Comparison of ENCODE assay signal across 19 cellular contexts in the genomic region with DNA sequence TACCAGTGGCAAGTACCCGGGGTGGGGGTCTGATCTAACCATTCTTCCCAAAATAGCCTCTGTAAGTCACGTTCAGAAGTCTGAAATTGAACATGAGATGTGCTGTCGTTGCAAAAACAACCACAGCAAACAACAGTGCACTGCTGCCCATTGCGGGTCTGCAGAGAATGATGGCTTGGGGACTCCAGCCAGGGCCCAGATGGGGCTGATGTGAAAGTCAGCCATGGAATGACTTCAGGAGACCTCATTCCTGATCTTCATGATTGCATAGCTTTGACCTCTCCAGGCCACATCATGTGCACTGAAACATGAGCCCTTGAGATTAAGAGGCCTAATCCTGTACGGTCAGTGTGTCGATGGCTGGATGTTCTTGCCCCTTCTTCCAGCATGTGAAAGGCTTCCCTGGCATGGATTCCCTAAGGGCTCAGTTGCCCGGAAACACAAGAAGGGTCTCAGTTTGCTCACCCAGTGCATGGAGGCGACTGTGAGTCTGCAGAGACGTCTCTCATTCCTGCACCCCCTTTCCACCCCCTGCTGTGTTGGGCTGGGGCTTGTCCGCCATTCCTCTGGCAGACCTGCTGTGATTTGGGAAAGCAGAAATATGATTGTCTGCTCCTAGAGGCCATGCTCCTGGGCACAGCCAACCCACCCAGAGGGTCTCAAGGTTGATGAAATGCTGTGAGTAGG.
DNase-seq lines count a peak whose midpoint lies in the region; ATAC-seq and TF ChIP-seq lines count a peak whose summit lies in the region.
"Had no signal": no experiment of that assay in that cellular context is flagged by ENCODE, and none has a peak within 500 bp of the region (broad histone marks: within the 10 kb centered on the region; RNA-seq: fewer than 3 reads in every experiment).

No MANE protein-coding gene starts in this region.

- H3K27ac ChIP-seq in WERI-Rb-1: no peak overlapping the region
- H3K27ac ChIP-seq in psoas muscle: peak overlapping the region; percentile 69
- peak overlapping the region in 2 of 3 donors; percentile 28 to 82 for H3K27ac ChIP-seq in thyroid gland
- H3K27ac ChIP-seq in heart right ventricle: no peak overlapping the region
- H3K27ac ChIP-seq: PC-9, RWPE1 had no signal

- H3K4me3 ChIP-seq in WERI-Rb-1 (ENCODE audit: low read depth, low read length): no peak overlapping the region
- no peak overlapping the region for H3K4me3 ChIP-seq in psoas muscle
- no peak overlapping the region for H3K4me3 ChIP-seq in thyroid gland (replicated peaks in 1 of 3)
- H3K4me3 ChIP-seq in heart right ventricle: no peak overlapping the region
- H3K4me3 ChIP-seq: HAP-1, MG63, PC-9 had no signal

- H3K4me3 Mint-ChIP-seq in activated T-cell treated with anti-CD3 and anti-CD28 coated beads, Interleukin-2, amount 50 U/mL, for 72 hours: no peak overlapping the region

- no peaks in the 10 kb centered on the region for H3K9me3 Mint-ChIP-seq in activated T-cell treated with anti-CD3 and anti-CD28 coated beads, Interleukin-2, amount 50 U/mL, for 72 hours

- H3K4me1 ChIP-seq in psoas muscle: peaks cover 24% of the 10 kb centered on the region
- H3K4me1 ChIP-seq in thyroid gland: peaks cover 11 to 36% of the 10 kb centered on the region in 2 donors
- no peaks in the 10 kb centered on the region for H3K4me1 ChIP-seq in heart right ventricle
- H3K4me1 ChIP-seq: HAP-1 had no signal

- WGBS in psoas muscle, 3 donors: 24 to 42% (median 30%) methylated on average over 10 of the region's 10 CpGs
- WGBS in thyroid gland, 2 donors: 56 to 75% methylated on average over 6 to 10 of the region's 10 CpGs
- WGBS in heart right ventricle, 2 donors: 81 to 84% methylated on average over 10 of the region's 10 CpGs

- DNase-seq in WERI-Rb-1 (peak; percentile 51), iris pigment epithelial cell (ENCODE audit: low read depth) (peak; percentile 74), psoas muscle (peak in 1 of 2 donors; percentile 63), thyroid gland (peak; percentile 50 to 56), omental fat pad (ENCODE audit: low spot score) (no peak), heart right ventricle (no peak), NCI-H2227 treated with DMSO at 0.1 percent for 48 hours (lab: John Stamatoyannopoulos, UW) (no peak)
- no peak for DNase-seq in activated T-cell treated with anti-CD3 and anti-CD28 coated beads, Interleukin-2, amount 50 U/mL, for 72 hours
- DNase-seq: DND-41, MG63, NCI-H1048, NCI-H1436 treated with DMSO at 0.1 percent for 48 hours, NCI-H2029, NCI-H526, PC-9, SIG-M5 had no signal

- TF ChIP-seq CTCF in WERI-Rb-1 (IDR thresholded peaks at IDR 0.05; ENCODE audit: low read depth, low read length) (no peak), psoas muscle (IDR thresholded peaks at IDR 0.05) (no peak), thyroid gland (IDR thresholded peaks at IDR 0.05) (no peak), omental fat pad (IDR thresholded peaks at IDR 0.05) (no peak), heart right ventricle (IDR thresholded peaks at IDR 0.05) (no peak)

- no peaks in the 10 kb centered on the region for H3K36me3 Mint-ChIP-seq in activated T-cell treated with anti-CD3 and anti-CD28 coated beads, Interleukin-2, amount 50 U/mL, for 72 hours (ENCODE audit: insufficient read depth in 2 of 2)
- H3K36me3 Mint-ChIP-seq: CD14-positive monocyte had no signal

- H3K9me3 ChIP-seq in WERI-Rb-1 (ENCODE audit: severe bottlenecking): no peaks in the 10 kb centered on the region
- no peaks in the 10 kb centered on the region for H3K9me3 ChIP-seq in psoas muscle
- H3K9me3 ChIP-seq in thyroid gland: no peaks in the 10 kb centered on the region
- H3K9me3 ChIP-seq in heart right ventricle: no peaks in the 10 kb centered on the region
- H3K9me3 ChIP-seq: HAP-1, MG63 had no signal

- no peaks in the 10 kb centered on the region for H3K27me3 Mint-ChIP-seq in activated T-cell treated with anti-CD3 and anti-CD28 coated beads, Interleukin-2, amount 50 U/mL, for 72 hours (ENCODE audit: low read depth)

- intact Hi-C loops in psoas muscle (cut with DNase I) (loop anchor here in 1 of 2 donors (5.0 kb wide), 1 partner anchor 40 kb away; no protein-coding TSS in a partner anchor), thyroid gland (cut with DNase I) (no loop called here), heart right ventricle (cut with DNase I) (no loop called here)

- H3K36me3 ChIP-seq in WERI-Rb-1 (no peaks in the 10 kb centered on the region), psoas muscle (ENCODE audit: insufficient read depth in 1 of 2, low read depth in 1 of 2) (no peaks in the 10 kb centered on the region), thyroid gland (no peaks in the 10 kb centered on the region), heart right ventricle (no peaks in the 10 kb centered on the region)
- H3K36me3 ChIP-seq: HAP-1, MG63 had no signal

- H3K4me1 Mint-ChIP-seq in activated T-cell treated with anti-CD3 and anti-CD28 coated beads, Interleukin-2, amount 50 U/mL, for 72 hours (ENCODE audit: low read depth): no peaks in the 10 kb centered on the region
- H3K4me1 Mint-ChIP-seq: CD14-positive monocyte had no signal

- ATAC-seq in psoas muscle (peak; percentile 76 to 87 (median 80)), omental fat pad (ENCODE audit: low FRiP score) (no peak), heart right ventricle (no peak)
- no peak for ATAC-seq in activated T-cell treated with anti-CD3 and anti-CD28 coated beads, Interleukin-2, amount 50 U/mL, for 72 hours (replicated peaks in 1 of 2)

- no peaks in the 10 kb centered on the region for H3K27me3 ChIP-seq in WERI-Rb-1 (ENCODE audit: insufficient read depth, low read depth, severe bottlenecking)
- H3K27me3 ChIP-seq in psoas muscle (ENCODE audit: insufficient read depth in 3 of 3, low read length in 2 of 3): no peaks in the 10 kb centered on the region
- H3K27me3 ChIP-seq in thyroid gland: no peaks in the 10 kb centered on the region
- no peaks in the 10 kb centered on the region for H3K27me3 ChIP-seq in heart right ventricle
- H3K27me3 ChIP-seq: MG63 had no signal

- no peak for TF ChIP-seq POLR2A in thyroid gland (IDR thresholded peaks at IDR 0.05)

- no peak overlapping the region for H3K27ac Mint-ChIP-seq in activated T-cell treated with anti-CD3 and anti-CD28 coated beads, Interleukin-2, amount 50 U/mL, for 72 hours
- H3K27ac Mint-ChIP-seq: CD14-positive monocyte had no signal

Comparison
In these comparisons a context has a peak if more than half of its experiments do, and no peak if none do; other contexts are left out.
1. DNase-seq: peak in WERI-Rb-1 (single experiment), iris pigment epithelial cell (single experiment) and thyroid gland (2 of 2); none in omental fat pad (single experiment), heart right ventricle (0 of 2), activated T-cell treated with anti-CD3 and anti-CD28 coated beads, Interleukin-2, amount 50 U/mL, for 72 hours (0 of 2) and NCI-H2227 treated with DMSO at 0.1 percent for 48 hours (single experiment).
2. H3K27ac ChIP-seq: peak in psoas muscle (single experiment) and thyroid gland (2 of 3); none in WERI-Rb-1 (single experiment) and heart right ventricle (0 of 10).
3. ATAC-seq: peak in psoas muscle (4 of 4); none in omental fat pad (single experiment), heart right ventricle (0 of 8) and activated T-cell treated with anti-CD3 and anti-CD28 coated beads, Interleukin-2, amount 50 U/mL, for 72 hours (0 of 2).